In genomic region chr17:64982139-64982802, GRCh38 we compare ENCODE assay signal across 16 cellular contexts.
DNase-seq lines count a peak whose midpoint lies in the region; ATAC-seq, FAIRE-seq and TF ChIP-seq lines count a peak whose summit lies in the region.
"Had no signal": no experiment of that assay in that cellular context is flagged by ENCODE, and none has a peak within 500 bp of the region (broad histone marks: within the 10 kb centered on the region; RNA-seq: fewer than 3 reads in every experiment).

No MANE protein-coding gene starts in this region.

- H4K20me1 ChIP-seq in OCI-LY1 (ENCODE audit: insufficient read depth, low read length), result no peaks in the 10 kb centered on the region
- no peaks in the 10 kb centered on the region for H4K20me1 ChIP-seq in K562 (replicated peaks; ENCODE audit: control insufficient read depth, insufficient read depth, low read length)

- no peak for TF ChIP-seq RAD21 in K562 (CRISPR knock-in tag; conservative IDR thresholded peaks at IDR 0.05 in 1 of 2, IDR thresholded peaks at IDR 0.05 in 1 of 2)

- H3K27me3 ChIP-seq in OCI-LY1 (ENCODE audit: insufficient read depth, low read length), result no peaks in the 10 kb centered on the region
- no peaks in the 10 kb centered on the region for H3K27me3 ChIP-seq in K562 (ENCODE audit: control insufficient read depth in 2 of 2, insufficient read depth in 2 of 2, low read length in 2 of 2)
- H3K27me3 ChIP-seq: heart right ventricle had no signal

- no peak overlapping the region for H3K9ac ChIP-seq in OCI-LY1 (ENCODE audit: low read length)
- H3K9ac ChIP-seq in K562 (ENCODE audit: insufficient read depth in 1 of 2, low read depth in 2 of 2, low read length in 2 of 2), result no peak overlapping the region

- no peaks in the 10 kb centered on the region for H3K9me2 ChIP-seq in OCI-LY1 (ENCODE audit: low read depth, low read length)

- no peaks in the 10 kb centered on the region for H3K27me3 Mint-ChIP-seq in natural killer cell treated with Interleukin-12 subunit alpha and Interleukin-12 subunit beta and Interleukin-15 and Interleukin-18, amount 100 ng/mL, for 72 hours
- no peaks in the 10 kb centered on the region for H3K27me3 Mint-ChIP-seq in natural killer cell (ENCODE audit: low read depth in 2 of 2)
- H3K27me3 Mint-ChIP-seq in stimulated activated memory B cell treated with anti-CD40 and anti-IgM and Interleukin-4, amounts not matched to agents 10 μg/mL and 1 μg/mL and 100 μg/mL, for 72 hours, result no peaks in the 10 kb centered on the region
- H3K27me3 Mint-ChIP-seq: activated naive CD8-positive, alpha-beta T cell treated with anti-CD3 and anti-CD28 coated beads, Interleukin-2, amount 10 ng/mL, durations not matched to agents 7 days and 5 days had no signal

- FAIRE-seq in K562 (lab: Jason Lieb, UNC), result no peak

- in situ Hi-C loops in K562 (cut with MboI), result no loop called here

- peaks cover 32 to 39% of the 10 kb centered on the region in 2 donors for H3K4me1 Mint-ChIP-seq in natural killer cell treated with Interleukin-12 subunit alpha and Interleukin-12 subunit beta and Interleukin-15 and Interleukin-18, amount 100 ng/mL, for 72 hours (ENCODE audit: low read depth in 2 of 2)
- peaks cover 31 to 32% of the 10 kb centered on the region in 2 donors for H3K4me1 Mint-ChIP-seq in natural killer cell
- H3K4me1 Mint-ChIP-seq in stimulated activated memory B cell treated with anti-CD40 and anti-IgM and Interleukin-4, amounts not matched to agents 10 μg/mL and 1 μg/mL and 100 μg/mL, for 72 hours, result peaks cover 52% of the 10 kb centered on the region

- intact Hi-C loops in natural killer cell (cut with micrococcal nuclease) (no loop called here), K562 (cut with micrococcal nuclease) (no loop called here)

- no peak for ATAC-seq in natural killer cell treated with Interleukin-12 subunit alpha and Interleukin-12 subunit beta and Interleukin-15 and Interleukin-18, amount 100 ng/mL, for 72 hours
- ATAC-seq in natural killer cell, result no peak
- no peak for ATAC-seq in K562
- ATAC-seq in stimulated activated memory B cell treated with anti-CD40 and anti-IgM and Interleukin-4, amounts not matched to agents 10 μg/mL and 1 μg/mL and 100 μg/mL, for 72 hours, result no peak
- no peak for ATAC-seq in HG03025 (IDR thresholded peaks at IDR 0.05; ENCODE audit: low FRiP score, unreplicated experiment)
- ATAC-seq in GM19324 (IDR thresholded peaks at IDR 0.05; ENCODE audit: low FRiP score, unreplicated experiment), result no peak
- ATAC-seq: heart right ventricle, WTC11 had no signal

- BruUV-seq in K562 (replicated peaks; lab: Mats Ljungman, UMichigan), result no TSS peak

- TF ChIP-seq EP300 in K562 (IDR thresholded peaks at IDR 0.05; ENCODE audit: low read length), result no peak

- H3K36me3 ChIP-seq in OCI-LY1 (ENCODE audit: insufficient read depth, low read length) (no peaks in the 10 kb centered on the region), K562 (ENCODE audit: control insufficient read depth, insufficient read depth, low read length) (no peaks in the 10 kb centered on the region)
- H3K36me3 ChIP-seq: HAP-1, heart right ventricle, thoracic aorta had no signal

- TF ChIP-seq POLR2A in K562 (conservative IDR thresholded peaks at IDR 0.05), result no peak

- H3K4me3 Mint-ChIP-seq in natural killer cell treated with Interleukin-12 subunit alpha and Interleukin-12 subunit beta and Interleukin-15 and Interleukin-18, amount 100 ng/mL, for 72 hours, result no peak overlapping the region
- no peak overlapping the region for H3K4me3 Mint-ChIP-seq in natural killer cell
- no peak overlapping the region for H3K4me3 Mint-ChIP-seq in stimulated activated memory B cell treated with anti-CD40 and anti-IgM and Interleukin-4, amounts not matched to agents 10 μg/mL and 1 μg/mL and 100 μg/mL, for 72 hours
- H3K4me3 Mint-ChIP-seq: activated naive CD8-positive, alpha-beta T cell treated with anti-CD3 and anti-CD28 coated beads, Interleukin-2, amount 10 ng/mL, durations not matched to agents 7 days and 5 days; WTC11 had no signal

- H3K4me3 ChIP-seq in OCI-LY1 (ENCODE audit: low read depth, low read length, poor library complexity, severe bottlenecking) (no peak overlapping the region), K562 (no peak overlapping the region)
- H3K4me3 ChIP-seq: HAP-1, heart right ventricle, thoracic aorta had no signal

- TF ChIP-seq CTCF in natural killer cell (IDR thresholded peaks at IDR 0.05) (no peak), OCI-LY1 (IDR thresholded peaks at IDR 0.05; ENCODE audit: low read length) (no peak), K562 (IDR thresholded peaks at IDR 0.05 in 2 of 3, conservative IDR thresholded peaks at IDR 0.05 in 1 of 3; ENCODE audit: insufficient read depth in 2 of 3, low read depth in 1 of 3, low read length in 3 of 3) (no peak)

- no peaks in the 10 kb centered on the region for H3K79me2 ChIP-seq in OCI-LY1 (ENCODE audit: insufficient read depth, low read length)
- H3K79me2 ChIP-seq in K562 (ENCODE audit: control insufficient read depth, insufficient read depth, low read length), result no peaks in the 10 kb centered on the region

- H3K4me1 ChIP-seq in OCI-LY1 (ENCODE audit: insufficient read depth, low read length, severe bottlenecking) (peaks cover 81% of the 10 kb centered on the region), K562 (replicated peaks in 1 of 2; ENCODE audit: control insufficient read depth in 2 of 2, insufficient read depth in 2 of 2, low read length in 2 of 2) (peaks cover 13 to 32% of the 10 kb centered on the region in 2 experiments; a peak in 4 of 5 replicates)

- H3K9me3 ChIP-seq in OCI-LY1 (ENCODE audit: low read length), result no peaks in the 10 kb centered on the region
- no peaks in the 10 kb centered on the region for H3K9me3 ChIP-seq in K562 (replicated peaks; ENCODE audit: control insufficient read depth, insufficient read depth, low read depth, low read length)
- H3K9me3 ChIP-seq: HAP-1, heart right ventricle, thoracic aorta had no signal

- peaks cover 6% of the 10 kb centered on the region for H3K36me3 Mint-ChIP-seq in natural killer cell treated with Interleukin-12 subunit alpha and Interleukin-12 subunit beta and Interleukin-15 and Interleukin-18, amount 100 ng/mL, for 72 hours
- no peaks in the 10 kb centered on the region for H3K36me3 Mint-ChIP-seq in natural killer cell
- peaks cover 6% of the 10 kb centered on the region for H3K36me3 Mint-ChIP-seq in stimulated activated memory B cell treated with anti-CD40 and anti-IgM and Interleukin-4, amounts not matched to agents 10 μg/mL and 1 μg/mL and 100 μg/mL, for 72 hours
- H3K36me3 Mint-ChIP-seq: WTC11 had no signal

- no peak for DNase-seq in natural killer cell treated with Interleukin-12 subunit alpha and Interleukin-12 subunit beta and Interleukin-15 and Interleukin-18, amount 100 ng/mL, for 72 hours (ENCODE audit: low spot score)
- DNase-seq in natural killer cell (no peak), K562 (ENCODE audit: extremely low read depth in 1 of 4, low spot score in 3 of 4) (no peak), SW480 (ENCODE audit: low spot score) (no peak)
- DNase-seq: activated naive CD8-positive, alpha-beta T cell treated with anti-CD3 and anti-CD28 coated beads, Interleukin-2, amount 10 ng/mL, durations not matched to agents 7 days and 5 days; Calu3; heart right ventricle; NCI-H2029 treated with DMSO at 0.1 percent for 48 hours; NCI-H526 had no signal

- H2AFZ ChIP-seq in OCI-LY1 (ENCODE audit: low read length) (no peak overlapping the region), K562 (ENCODE audit: low read depth, low read length) (no peak overlapping the region)

- CTCF ChIA-PET in K562 (lab: Yijun Ruan, JAX; ENCODE audit: low intra/inter-chr PET ratio), result no interaction called here

- no peaks in the 10 kb centered on the region for H3K9me1 ChIP-seq in K562 (ENCODE audit: control insufficient read depth, insufficient read depth, low read length)

- peaks cover 19% of the 10 kb centered on the region for H3F3A ChIP-seq in OCI-LY1 (ENCODE audit: insufficient read depth, low read length)

- H3K9me3 Mint-ChIP-seq in natural killer cell treated with Interleukin-12 subunit alpha and Interleukin-12 subunit beta and Interleukin-15 and Interleukin-18, amount 100 ng/mL, for 72 hours, result no peaks in the 10 kb centered on the region
- H3K9me3 Mint-ChIP-seq in natural killer cell, result no peaks in the 10 kb centered on the region
- peaks cover 2% of the 10 kb centered on the region for H3K9me3 Mint-ChIP-seq in stimulated activated memory B cell treated with anti-CD40 and anti-IgM and Interleukin-4, amounts not matched to agents 10 μg/mL and 1 μg/mL and 100 μg/mL, for 72 hours

- H3K4me2 ChIP-seq in OCI-LY1 (ENCODE audit: low read length), result no peak overlapping the region
- no peak overlapping the region for H3K4me2 ChIP-seq in K562 (ENCODE audit: insufficient read depth, low read length)

- WGBS in K562 (ENCODE audit: insufficient coverage, low coverage, missing lambda C conversion rate), result 43% methylated on average over 1 of the region's 1 CpG

- POLR2A ChIA-PET in K562 (lab: Yijun Ruan, JAX), result no interaction called here

- H3K27ac ChIP-seq in OCI-LY1 (ENCODE audit: low read depth, low read length, poor library complexity, severe bottlenecking) (peak overlapping the region; percentile 99), K562 (ENCODE audit: extremely low read depth, low read depth, low read length) (no peak overlapping the region)
- H3K27ac ChIP-seq: thoracic aorta had no signal

- H3K27ac Mint-ChIP-seq in natural killer cell treated with Interleukin-12 subunit alpha and Interleukin-12 subunit beta and Interleukin-15 and Interleukin-18, amount 100 ng/mL, for 72 hours, result peak overlapping the region; percentile 100
- H3K27ac Mint-ChIP-seq in natural killer cell, result peak overlapping the region in 1 of 2 donors; percentile 29
- H3K27ac Mint-ChIP-seq in stimulated activated memory B cell treated with anti-CD40 and anti-IgM and Interleukin-4, amounts not matched to agents 10 μg/mL and 1 μg/mL and 100 μg/mL, for 72 hours, result peak overlapping the region; percentile 97
- H3K27ac Mint-ChIP-seq: activated naive CD8-positive, alpha-beta T cell treated with anti-CD3 and anti-CD28 coated beads, Interleukin-2, amount 10 ng/mL, durations not matched to agents 7 days and 5 days; WTC11 had no signal

TF ChIP-seq in K562, 482 proteins besides CTCF, POLR2A, EP300 and RAD21:
- TF ChIP-seq CEBPB (tag; IDR thresholded peaks at IDR 0.05), result peak; percentile 33; the same call in 1 of the 2 replicates
- TF ChIP-seq ZNF316 (IDR thresholded peaks at IDR 0.05), result peak; percentile 46; the same call in 1 of the 2 replicates
- TF ChIP-seq TRIM24 (IDR thresholded peaks at IDR 0.05), result peak in 1 of 2 experiments; percentile 75; a peak in 2 of 4 replicates
- no peak for TF ChIP-seq TFAP4 (CRISPR knock-in tag; IDR thresholded peaks at IDR 0.05; ENCODE audit: borderline replicate concordance)
